In genomic region chr21:43719748-43720538, GRCh38 we compare ENCODE assay signal across 8 cellular contexts. TPM values are rescaled to one million over a fixed set of nuclear protein-coding genes. Genes with fewer than 3 reads are reported as not detected.
DNase-seq lines count a peak whose midpoint lies in the region; ATAC-seq and TF ChIP-seq lines count a peak whose summit lies in the region.

No MANE protein-coding gene starts in this region.

- H3K27ac ChIP-seq in DND-41 (ENCODE audit: low read length) (peak overlapping the region; percentile 66), hepatocyte (peak overlapping the region; percentile 97), smooth muscle cell (ENCODE audit: low read depth) (peak overlapping the region; percentile 83)

- H3K27me3 Mint-ChIP-seq in activated naive CD4-positive, alpha-beta T cell treated with anti-CD3 and anti-CD28 coated beads, Interleukin-2, amount 50 U/mL, for 24 hours: no peaks in the 10 kb centered on the region

- peak overlapping the region; percentile 88 for H3K4me3 Mint-ChIP-seq in activated naive CD4-positive, alpha-beta T cell treated with anti-CD3 and anti-CD28 coated beads, Interleukin-2, amount 50 U/mL, for 24 hours

- H3K4me3 ChIP-seq in DND-41 (ENCODE audit: low read depth in 1 of 2, low read length in 2 of 2) (peak overlapping the region; percentile 33 to 91), hepatocyte (peak overlapping the region; percentile 95), smooth muscle cell (peak overlapping the region; percentile 86)

- no peak for DNase-seq in DND-41
- DNase-seq in hepatocyte (ENCODE audit: low spot score): no peak
- DNase-seq in smooth muscle cell (lab: John Stamatoyannopoulos, UW; ENCODE audit: unreplicated experiment): no peak
- DNase-seq in ureter (ENCODE audit: low spot score): no peak
- DNase-seq in GM19238 (ENCODE audit: insufficient read length, low spot score): no peak

- H3K9ac ChIP-seq in DND-41 (ENCODE audit: low read depth, low read length): peak overlapping the region; percentile 67
- H3K9ac ChIP-seq in smooth muscle cell (ENCODE audit: low read depth): peak overlapping the region; percentile 93

- H3K4me2 ChIP-seq in DND-41 (ENCODE audit: insufficient read depth, low read length): peak overlapping the region; percentile 95
- H3K4me2 ChIP-seq in hepatocyte: peak overlapping the region; percentile 97
- peak overlapping the region; percentile 98 for H3K4me2 ChIP-seq in smooth muscle cell

- no peaks in the 10 kb centered on the region for H3K36me3 Mint-ChIP-seq in activated naive CD4-positive, alpha-beta T cell treated with anti-CD3 and anti-CD28 coated beads, Interleukin-2, amount 50 U/mL, for 24 hours

- H3K36me3 ChIP-seq in DND-41 (ENCODE audit: insufficient read depth, low read length) (peaks cover 14% of the 10 kb centered on the region), hepatocyte (replicated peaks; ENCODE audit: insufficient read depth, low read depth) (no peaks in the 10 kb centered on the region), smooth muscle cell (ENCODE audit: low read depth) (no peaks in the 10 kb centered on the region)

- no peaks in the 10 kb centered on the region for H3K9me3 Mint-ChIP-seq in activated naive CD4-positive, alpha-beta T cell treated with anti-CD3 and anti-CD28 coated beads, Interleukin-2, amount 50 U/mL, for 24 hours

- WGBS in hepatocyte (ENCODE audit: low lambda C conversion rate, missing lambda C conversion rate): 18% methylated on average over 34 of the region's 49 CpGs
- 17% methylated on average over 49 of the region's 49 CpGs for WGBS in smooth muscle cell (ENCODE audit: low lambda C conversion rate)

- H3K4me1 ChIP-seq in DND-41 (ENCODE audit: insufficient read depth, low read length) (peaks cover 30% of the 10 kb centered on the region), hepatocyte (ENCODE audit: insufficient read depth) (peaks cover 15% of the 10 kb centered on the region), smooth muscle cell (ENCODE audit: low read depth) (peaks cover 14% of the 10 kb centered on the region)

- H2AFZ ChIP-seq in DND-41 (ENCODE audit: low read depth, low read length) (peak overlapping the region; percentile 61), hepatocyte (peak overlapping the region; percentile 59), smooth muscle cell (ENCODE audit: low read depth) (no peak overlapping the region)

- H4K20me1 ChIP-seq in DND-41 (ENCODE audit: insufficient read depth, low read length) (peaks cover 37% of the 10 kb centered on the region), hepatocyte (ENCODE audit: insufficient read depth, poor library complexity, severe bottlenecking) (peaks cover 48% of the 10 kb centered on the region), smooth muscle cell (ENCODE audit: low read depth) (peaks cover 55% of the 10 kb centered on the region)

- peaks cover 30% of the 10 kb centered on the region for H3K79me2 ChIP-seq in DND-41 (ENCODE audit: insufficient read depth, low read length)
- H3K79me2 ChIP-seq in hepatocyte: peaks cover 58% of the 10 kb centered on the region
- H3K79me2 ChIP-seq in smooth muscle cell (ENCODE audit: low read depth): peaks cover 59% of the 10 kb centered on the region

- H3K9me3 ChIP-seq in DND-41 (ENCODE audit: insufficient read depth, low read length, severe bottlenecking) (no peaks in the 10 kb centered on the region), hepatocyte (ENCODE audit: low read depth) (no peaks in the 10 kb centered on the region), smooth muscle cell (replicated peaks; ENCODE audit: low read depth) (no peaks in the 10 kb centered on the region)

- peak; percentile 27 for ATAC-seq in DND-41 (ENCODE audit: insufficient read depth, low read depth)
- peak; percentile 2 for ATAC-seq in HG02885 (IDR thresholded peaks at IDR 0.05; ENCODE audit: poor library complexity, unreplicated experiment)
- ATAC-seq in GM21786 (IDR thresholded peaks at IDR 0.05; ENCODE audit: unreplicated experiment): no peak

- no peaks in the 10 kb centered on the region for H3K9me2 ChIP-seq in hepatocyte (replicated peaks; ENCODE audit: insufficient read depth)

- H3F3A ChIP-seq in smooth muscle cell (ENCODE audit: low read depth): peaks cover 3% of the 10 kb centered on the region

- H3K27ac Mint-ChIP-seq in activated naive CD4-positive, alpha-beta T cell treated with anti-CD3 and anti-CD28 coated beads, Interleukin-2, amount 50 U/mL, for 24 hours: no peak overlapping the region

- H3K4me1 Mint-ChIP-seq in activated naive CD4-positive, alpha-beta T cell treated with anti-CD3 and anti-CD28 coated beads, Interleukin-2, amount 50 U/mL, for 24 hours: peaks cover 25% of the 10 kb centered on the region

- H3K27me3 ChIP-seq in DND-41 (ENCODE audit: insufficient read depth, low read length, poor library complexity) (no peaks in the 10 kb centered on the region), hepatocyte (no peaks in the 10 kb centered on the region), smooth muscle cell (ENCODE audit: low read depth) (no peaks in the 10 kb centered on the region)

- TF ChIP-seq CTCF in DND-41 (IDR thresholded peaks at IDR 0.05; ENCODE audit: borderline replicate concordance, extremely low read depth, low read length, poor library complexity, severe bottlenecking) (no peak), hepatocyte (IDR thresholded peaks at IDR 0.05; ENCODE audit: poor library complexity) (no peak), smooth muscle cell (IDR thresholded peaks at IDR 0.05; ENCODE audit: borderline replicate concordance, insufficient read depth, poor library complexity, severe bottlenecking) (no peak)

RNA-seq across cellular contexts. Expression of gene PDXK, which starts 1.0 kb away (rescaled TPM):
- total RNA-seq in hepatocyte (80.3 and 103 TPM in 2 replicates), smooth muscle cell (84.3 and 92.6 TPM in 2 replicates), ureter (137 TPM)
- polyA plus RNA-seq in hepatocyte (185 and 192 TPM in 2 replicates), smooth muscle cell (184 and 194 TPM in 2 replicates)

RNA-seq across cellular contexts. Expression of gene CSTB, which starts 56.2 kb away (rescaled TPM):
- total RNA-seq in hepatocyte: 24.1 and 30.4 TPM in 2 replicates
- 116 and 120 TPM in 2 replicates for polyA plus RNA-seq in hepatocyte
- 22.2 and 29.9 TPM in 2 replicates for total RNA-seq in smooth muscle cell
- 74.0 and 97.6 TPM in 2 replicates for polyA plus RNA-seq in smooth muscle cell
- 181 TPM for total RNA-seq in ureter
